ENCODE assay signal across 16 cellular contexts in genomic region chr10:16644146-16644545, GRCh38.
DNase-seq lines count a peak whose midpoint lies in the region; ATAC-seq and TF ChIP-seq lines count a peak whose summit lies in the region.
"Had no signal": no experiment of that assay in that cellular context is flagged by ENCODE, and none has a peak within 500 bp of the region (broad histone marks: within the 10 kb centered on the region; RNA-seq: fewer than 3 reads in every experiment).

No MANE protein-coding gene starts in this region.

- H3K4me3 ChIP-seq in brain microvascular endothelial cell (ENCODE audit: low read depth, low read length): no peak overlapping the region
- H3K4me3 ChIP-seq in gastroesophageal sphincter: no peak overlapping the region

- ATAC-seq in gastroesophageal sphincter: no peak
- no peak for ATAC-seq in activated CD8-positive, alpha-beta memory T cell treated with anti-CD3 and anti-CD28 coated beads, Interleukin-2, amount 10 ng/mL, durations not matched to agents 7 days and 5 days
- ATAC-seq: activated T-cell treated with anti-CD3 and anti-CD28 coated beads, Interleukin-2, amount 50 U/mL, for 4 hours; stimulated activated naive CD8-positive, alpha-beta T cell treated with anti-CD3 and anti-CD28 coated beads, Interleukin-15, Interleukin-2, amounts not matched to agents 100 U/mL and 50 U/mL, for 24 hours had no signal

- H3K36me3 Mint-ChIP-seq in activated CD8-positive, alpha-beta memory T cell treated with anti-CD3 and anti-CD28 coated beads, Interleukin-2, amount 10 ng/mL, durations not matched to agents 7 days and 5 days: peaks cover 3% of the 10 kb centered on the region
- H3K36me3 Mint-ChIP-seq: mesothelial cell of epicardium had no signal

- TF ChIP-seq POLR2A in gastroesophageal sphincter (IDR thresholded peaks at IDR 0.05): no peak

- TF ChIP-seq EP300 in gastroesophageal sphincter (IDR thresholded peaks at IDR 0.05): no peak

- H3K4me3 Mint-ChIP-seq in activated CD8-positive, alpha-beta memory T cell treated with anti-CD3 and anti-CD28 coated beads, Interleukin-2, amount 10 ng/mL, durations not matched to agents 7 days and 5 days: no peak overlapping the region
- H3K4me3 Mint-ChIP-seq: activated T-cell treated with anti-CD3 and anti-CD28 coated beads, Interleukin-2, amount 50 U/mL, for 4 hours; CD14-positive monocyte; endodermal cell; mesothelial cell of epicardium had no signal

- no peaks in the 10 kb centered on the region for H3K9me3 ChIP-seq in gastroesophageal sphincter

- peak; percentile 49 for DNase-seq in Daoy (ENCODE audit: low read depth)
- DNase-seq in M059J (ENCODE audit: low read depth): peak; percentile 30
- peak; percentile 19 for DNase-seq in brain microvascular endothelial cell
- DNase-seq in lung microvascular endothelial cell (ENCODE audit: low read depth in 2 of 2): peak; percentile 34 to 67
- DNase-seq in NCI-H2107 (lab: John Stamatoyannopoulos, UW): no peak
- DNase-seq in T1000 (lab: John Stamatoyannopoulos, UW): no peak
- DNase-seq in activated CD8-positive, alpha-beta memory T cell treated with anti-CD3 and anti-CD28 coated beads, Interleukin-2, amount 10 ng/mL, durations not matched to agents 7 days and 5 days: no peak
- DNase-seq: activated T-cell treated with anti-CD3 and anti-CD28 coated beads, Interleukin-2, amount 50 U/mL, for 4 hours; aorta; endodermal cell; posterior cingulate gyrus; stimulated activated CD4-positive, alpha-beta T cell treated with anti-CD3 and anti-CD28 coated beads, Interleukin-4, amount 100 ng/mL, for 4 hours; stimulated activated naive CD8-positive, alpha-beta T cell treated with anti-CD3 and anti-CD28 coated beads, Interleukin-15, Interleukin-2, amounts not matched to agents 100 U/mL and 50 U/mL, for 24 hours had no signal

- H3K9me3 Mint-ChIP-seq in activated CD8-positive, alpha-beta memory T cell treated with anti-CD3 and anti-CD28 coated beads, Interleukin-2, amount 10 ng/mL, durations not matched to agents 7 days and 5 days (ENCODE audit: low read depth): peaks cover 2% of the 10 kb centered on the region
- H3K9me3 Mint-ChIP-seq: activated T-cell treated with anti-CD3 and anti-CD28 coated beads, Interleukin-2, amount 50 U/mL, for 4 hours; endodermal cell; mesothelial cell of epicardium had no signal

- CTCF ChIA-PET in activated CD8-positive, alpha-beta memory T cell treated with anti-CD3 and anti-CD28 coated beads, Interleukin-2, amount 10 ng/mL, durations not matched to agents 7 days and 5 days (lab: Charles Lee): interaction anchor here (0.6 kb wide), 1 partner anchor 55 kb away, joined by 4 read pairs; no protein-coding TSS in a partner anchor

- no peaks in the 10 kb centered on the region for H3K36me3 ChIP-seq in brain microvascular endothelial cell (replicated peaks)
- H3K36me3 ChIP-seq in gastroesophageal sphincter: no peaks in the 10 kb centered on the region

- H3K4me1 Mint-ChIP-seq in activated CD8-positive, alpha-beta memory T cell treated with anti-CD3 and anti-CD28 coated beads, Interleukin-2, amount 10 ng/mL, durations not matched to agents 7 days and 5 days: peaks cover 23% of the 10 kb centered on the region
- H3K4me1 Mint-ChIP-seq: CD14-positive monocyte, mesothelial cell of epicardium had no signal

- H3K4me1 ChIP-seq in gastroesophageal sphincter: no peaks in the 10 kb centered on the region

- in situ Hi-C loops in brain microvascular endothelial cell (cut with HindIII; ENCODE audit: low pct_ligation_motif_present, low sequenced_read_pairs): no loop called here

- H3K27me3 Mint-ChIP-seq in activated CD8-positive, alpha-beta memory T cell treated with anti-CD3 and anti-CD28 coated beads, Interleukin-2, amount 10 ng/mL, durations not matched to agents 7 days and 5 days: no peaks in the 10 kb centered on the region

- TF ChIP-seq CTCF in brain microvascular endothelial cell (IDR thresholded peaks at IDR 0.05; ENCODE audit: low read depth, low read length, missing control alignments) (no peak), gastroesophageal sphincter (IDR thresholded peaks at IDR 0.05) (no peak)

- H3K27ac Mint-ChIP-seq in activated CD8-positive, alpha-beta memory T cell treated with anti-CD3 and anti-CD28 coated beads, Interleukin-2, amount 10 ng/mL, durations not matched to agents 7 days and 5 days: no peak overlapping the region
- H3K27ac Mint-ChIP-seq: endodermal cell, mesothelial cell of epicardium had no signal

- 75 to 79% methylated on average over 4 to 5 of the region's 5 CpGs for WGBS in gastroesophageal sphincter (ENCODE audit: low coverage in 1 of 2), 2 donors

- H3K27me3 ChIP-seq in brain microvascular endothelial cell (replicated peaks) (no peaks in the 10 kb centered on the region), gastroesophageal sphincter (no peaks in the 10 kb centered on the region)

- no peak overlapping the region for H3K27ac ChIP-seq in brain microvascular endothelial cell
- no peak overlapping the region for H3K27ac ChIP-seq in gastroesophageal sphincter

Comparison
In these comparisons a context has a peak if more than half of its experiments do, and no peak if none do; other contexts are left out.
1. DNase-seq: peak in Daoy (single experiment), M059J (single experiment), brain microvascular endothelial cell (single experiment) and lung microvascular endothelial cell (2 of 2); none in NCI-H2107 (single experiment), T1000 (single experiment) and activated CD8-positive, alpha-beta memory T cell treated with anti-CD3 and anti-CD28 coated beads, Interleukin-2, amount 10 ng/mL, durations not matched to agents 7 days and 5 days (single experiment).